In genomic region chr10:86958831-86959736, GRCh38 we compare ENCODE assay signal across 7 cellular contexts. TPM values are rescaled to one million over a fixed set of nuclear protein-coding genes. Genes with fewer than 3 reads are reported as not detected.
DNase-seq lines count a peak whose midpoint lies in the region; ATAC-seq and TF ChIP-seq lines count a peak whose summit lies in the region.

No MANE protein-coding gene starts in this region.

- H3K9me3 Mint-ChIP-seq in chondrocyte (ENCODE audit: low read depth): no peaks in the 10 kb centered on the region
- H3K9me3 Mint-ChIP-seq in type B pancreatic cell: no peaks in the 10 kb centered on the region

- DNase-seq in NCI-H146 treated with DMSO at 0.1 percent for 48 hours (lab: John Stamatoyannopoulos, UW; ENCODE audit: unreplicated experiment): peak; percentile 3
- peak; percentile 66 for DNase-seq in chondrocyte (ENCODE audit: low spot score)
- peak; percentile 43 for DNase-seq in left lobe of liver (ENCODE audit: low spot score)
- DNase-seq in type B pancreatic cell (ENCODE audit: extremely low spot score, unreplicated experiment): no peak
- DNase-seq in NCI-H2107 (lab: John Stamatoyannopoulos, UW): no peak
- no peak for DNase-seq in NCI-H1105 (lab: John Stamatoyannopoulos, UW)

- H3K27ac Mint-ChIP-seq in chondrocyte (ENCODE audit: unreplicated experiment) (peak overlapping the region; percentile 63), type B pancreatic cell (peak overlapping the region; percentile 74)

- ATAC-seq in left lobe of liver: peak; percentile 13
- no peak for ATAC-seq in GM19328 (IDR thresholded peaks at IDR 0.05; ENCODE audit: unreplicated experiment)

- H3K36me3 Mint-ChIP-seq in chondrocyte (ENCODE audit: low read depth): no peaks in the 10 kb centered on the region
- H3K36me3 Mint-ChIP-seq in type B pancreatic cell: no peaks in the 10 kb centered on the region

- H3K27me3 Mint-ChIP-seq in chondrocyte (ENCODE audit: low read depth) (no peaks in the 10 kb centered on the region), type B pancreatic cell (no peaks in the 10 kb centered on the region)

- H3K4me3 Mint-ChIP-seq in chondrocyte (ENCODE audit: unreplicated experiment): no peak overlapping the region
- H3K4me3 Mint-ChIP-seq in type B pancreatic cell: peak overlapping the region; percentile 86

- H3K4me1 Mint-ChIP-seq in chondrocyte (ENCODE audit: low read depth) (peaks cover 43% of the 10 kb centered on the region), type B pancreatic cell (ENCODE audit: unreplicated experiment) (peaks cover 21% of the 10 kb centered on the region)

- TF ChIP-seq CTCF in chondrocyte (IDR thresholded peaks at IDR 0.05) (no peak), type B pancreatic cell (conservative IDR thresholded peaks at IDR 0.05) (no peak)

RNA-seq across cellular contexts. Expression of gene SNCG, which starts 0.7 kb away (rescaled TPM):
- total RNA-seq in chondrocyte (1.2 to 2.2 TPM (median 1.5 TPM) in 3 replicates), left lobe of liver (2.0 TPM), type B pancreatic cell (ENCODE audit: low replicate concordance) (60.4 and 77.6 TPM in 2 replicates)

RNA-seq across cellular contexts. Expression of gene MMRN2, which starts 1.7 kb away (rescaled TPM):
- 0.31 to 0.92 TPM (median 0.40 TPM) in 3 replicates for total RNA-seq in chondrocyte
- total RNA-seq in left lobe of liver: 9.6 TPM
- 4.0 and 5.5 TPM in 2 replicates for total RNA-seq in type B pancreatic cell (ENCODE audit: low replicate concordance)

RNA-seq across cellular contexts. Expression of gene ADIRF, which starts 9.2 kb away (rescaled TPM):
- total RNA-seq in chondrocyte (0.54 to 0.65 TPM in 2 of 3 replicates, not detected in the other), left lobe of liver (79.3 TPM), type B pancreatic cell (ENCODE audit: low replicate concordance) (1.5 TPM in 1 of 2 replicates, not detected in the other)

Comparison
In these comparisons a context has a peak if more than half of its experiments do, and no peak if none do; other contexts are left out.
1. DNase-seq: peak in NCI-H146 treated with DMSO at 0.1 percent for 48 hours (single experiment), chondrocyte (single experiment) and left lobe of liver (single experiment); none in type B pancreatic cell (single experiment), NCI-H2107 (single experiment) and NCI-H1105 (single experiment).
2. RNA of gene SNCG, which starts 0.7 kb away (total RNA-seq): 60.4 to 77.6 TPM in type B pancreatic cell; 2.0 TPM in left lobe of liver (single experiment) and 1.2 to 2.2 TPM in chondrocyte; every median in the first group is over 10 times any median in the second.
3. RNA of gene ADIRF, which starts 9.2 kb away (total RNA-seq): 79.3 TPM in left lobe of liver (single experiment); 0.54 to 0.65 TPM in chondrocyte and 1.5 TPM in type B pancreatic cell; every median in the first group is over 10 times any median in the second.